31 cellular contexts compared by ENCODE assay signal in the genomic region with DNA sequence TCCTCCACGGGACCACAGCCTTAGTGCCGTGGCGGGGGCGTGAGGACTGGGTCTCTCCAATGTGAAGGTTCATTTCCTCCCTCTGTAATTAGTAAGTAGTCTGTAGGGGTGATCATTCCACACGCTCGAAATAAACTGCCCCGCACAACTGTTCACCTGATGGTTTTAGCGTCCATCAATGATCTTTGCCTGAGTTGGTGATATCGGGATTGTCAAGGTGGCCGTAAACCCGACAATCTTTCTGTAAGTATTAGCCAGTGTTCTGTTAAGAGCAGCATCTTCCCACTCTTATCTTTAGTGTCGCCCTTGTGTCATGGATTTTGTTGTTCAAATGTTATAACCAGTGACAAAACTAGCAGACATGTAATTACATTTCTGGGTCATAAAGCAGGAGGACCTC.
"Had no signal": no experiment of that assay in that cellular context is flagged by ENCODE, and none has a peak within 500 bp of the region (broad histone marks: within the 10 kb centered on the region; RNA-seq: fewer than 3 reads in every experiment).

No MANE protein-coding gene starts in this region.

- H3K27me3 Mint-ChIP-seq: activated CD4-positive, alpha-beta memory T cell treated with anti-CD3 and anti-CD28 coated beads for 36 hours; activated CD4-positive, alpha-beta T cell treated with anti-CD3 and anti-CD28 coated beads, Interleukin-2, amount 10 ng/mL, durations not matched to agents 24 days and 14 days; activated naive CD8-positive, alpha-beta T cell treated with anti-CD3 and anti-CD28 coated beads for 36 hours; effector memory CD8-positive, alpha-beta T cell had no signal

- H3K4me3 Mint-ChIP-seq: activated CD4-positive, alpha-beta memory T cell treated with anti-CD3 and anti-CD28 coated beads for 36 hours; activated CD4-positive, alpha-beta T cell treated with anti-CD3 and anti-CD28 coated beads, Interleukin-2, amount 10 ng/mL, durations not matched to agents 24 days and 14 days; activated naive CD4-positive, alpha-beta T cell treated with anti-CD3 and anti-CD28 coated beads for 36 hours; activated naive CD8-positive, alpha-beta T cell treated with anti-CD3 and anti-CD28 coated beads for 36 hours; activated T-helper 1 cell treated with anti-CD3 and anti-CD28 coated beads, Interleukin-12 subunit alpha, Interleukin-12 subunit beta, Interleukin-2, Interleukin-4 antibody, amounts not matched to agents 30 ng/mL and 10 ng/mL and 1 ng/mL, durations not matched to agents 14 hours and 24 hours and 36 hours; effector memory CD8-positive, alpha-beta T cell; nephron had no signal

- DNase-seq: activated CD4-positive, alpha-beta memory T cell treated with anti-CD3 and anti-CD28 coated beads for 36 hours; activated CD4-positive, alpha-beta T cell treated with anti-CD3 and anti-CD28 coated beads, Interleukin-2, amount 10 ng/mL, durations not matched to agents 24 days and 14 days; activated CD4-positive, CD25-positive, alpha-beta regulatory T cell treated with anti-CD3 and anti-CD28 coated beads, Interleukin-2, amount 50 U/mL, for 72 hours; activated CD8-positive, alpha-beta memory T cell treated with anti-CD3 and anti-CD28 coated beads, Interleukin-2, amount 50 U/mL, for 4 hours; activated effector memory CD4-positive, alpha-beta T cell treated with anti-CD3 and anti-CD28 coated beads, Interleukin-2, amount 50 U/mL, for 16 hours; activated naive CD4-positive, alpha-beta T cell treated with anti-CD3 and anti-CD28 coated beads for 36 hours; activated naive CD8-positive, alpha-beta T cell treated with anti-CD3 and anti-CD28 coated beads for 36 hours; activated T-cell treated with anti-CD3 and anti-CD28 coated beads, Interleukin-2, amount 50 U/mL, for 1 hour; adrenal gland; aorta; body of pancreas; cortex of kidney; effector memory CD8-positive, alpha-beta T cell; head of caudate nucleus; left colon; mammary epithelial cell; ovary; retina; stimulated activated CD4-positive, alpha-beta T cell treated with anti-CD3 and anti-CD28 coated beads, Interleukin-12 subunit alpha, Interleukin-12 subunit beta, amount 100 ng/mL, for 4 hours; stimulated activated CD4-positive, alpha-beta T cell treated with anti-CD3 and anti-CD28 coated beads, Interleukin-4, amount 100 ng/mL, for 1 hour; stimulated activated naive CD8-positive, alpha-beta T cell treated with anti-CD3 and anti-CD28 coated beads, Interleukin-15, Interleukin-2, amounts not matched to agents 100 U/mL and 50 U/mL, for 24 hours; testis; trophoblast cell had no signal

- H3K4me1 Mint-ChIP-seq: activated naive CD8-positive, alpha-beta T cell treated with anti-CD3 and anti-CD28 coated beads for 36 hours; nephron had no signal

- H3K9me3 ChIP-seq: adrenal gland, body of pancreas, gastroesophageal sphincter, neutrophil, ovary, prostate gland, testis had no signal

- H3K27ac Mint-ChIP-seq: activated CD4-positive, alpha-beta memory T cell treated with anti-CD3 and anti-CD28 coated beads for 36 hours; activated CD4-positive, alpha-beta T cell treated with anti-CD3 and anti-CD28 coated beads, Interleukin-2, amount 10 ng/mL, durations not matched to agents 24 days and 14 days; activated naive CD4-positive, alpha-beta T cell treated with anti-CD3 and anti-CD28 coated beads for 36 hours; activated naive CD8-positive, alpha-beta T cell treated with anti-CD3 and anti-CD28 coated beads for 36 hours; activated T-helper 1 cell treated with anti-CD3 and anti-CD28 coated beads, Interleukin-12 subunit alpha, Interleukin-12 subunit beta, Interleukin-2, Interleukin-4 antibody, amounts not matched to agents 30 ng/mL and 10 ng/mL and 1 ng/mL, durations not matched to agents 14 hours and 24 hours and 36 hours; effector memory CD8-positive, alpha-beta T cell; nephron had no signal

- H3K27ac ChIP-seq: adrenal gland, body of pancreas, gastroesophageal sphincter, neutrophil, ovary, prostate gland, testis, VCaP had no signal

- H3K36me3 ChIP-seq: adrenal gland, neutrophil, ovary, prostate gland had no signal

- H3K4me3 ChIP-seq: adrenal gland, body of pancreas, gastroesophageal sphincter, ovary, prostate gland, skin epidermis, testis had no signal

- H3K9me3 Mint-ChIP-seq: activated CD4-positive, alpha-beta memory T cell treated with anti-CD3 and anti-CD28 coated beads for 36 hours; activated CD4-positive, alpha-beta T cell treated with anti-CD3 and anti-CD28 coated beads, Interleukin-2, amount 10 ng/mL, durations not matched to agents 24 days and 14 days; activated naive CD4-positive, alpha-beta T cell treated with anti-CD3 and anti-CD28 coated beads for 36 hours; activated naive CD8-positive, alpha-beta T cell treated with anti-CD3 and anti-CD28 coated beads for 36 hours; activated T-helper 1 cell treated with anti-CD3 and anti-CD28 coated beads, Interleukin-12 subunit alpha, Interleukin-12 subunit beta, Interleukin-2, Interleukin-4 antibody, amounts not matched to agents 30 ng/mL and 10 ng/mL and 1 ng/mL, durations not matched to agents 14 hours and 24 hours and 36 hours; effector memory CD8-positive, alpha-beta T cell; nephron had no signal

- ATAC-seq: body of pancreas; effector memory CD8-positive, alpha-beta T cell; gastroesophageal sphincter; left colon; sciatic nerve; stimulated activated naive CD8-positive, alpha-beta T cell treated with anti-CD3 and anti-CD28 coated beads, Interleukin-15, Interleukin-2, amounts not matched to agents 100 U/mL and 50 U/mL, for 24 hours had no signal

- H3K4me1 ChIP-seq: adrenal gland, body of pancreas, prostate gland had no signal

- H3K27me3 ChIP-seq: adrenal gland, body of pancreas, gastroesophageal sphincter, neutrophil, ovary, testis had no signal

- H3K36me3 Mint-ChIP-seq: activated CD4-positive, alpha-beta memory T cell treated with anti-CD3 and anti-CD28 coated beads for 36 hours; activated naive CD8-positive, alpha-beta T cell treated with anti-CD3 and anti-CD28 coated beads for 36 hours had no signal
